1 cellular context compared by ENCODE assay signal in the genomic region with DNA sequence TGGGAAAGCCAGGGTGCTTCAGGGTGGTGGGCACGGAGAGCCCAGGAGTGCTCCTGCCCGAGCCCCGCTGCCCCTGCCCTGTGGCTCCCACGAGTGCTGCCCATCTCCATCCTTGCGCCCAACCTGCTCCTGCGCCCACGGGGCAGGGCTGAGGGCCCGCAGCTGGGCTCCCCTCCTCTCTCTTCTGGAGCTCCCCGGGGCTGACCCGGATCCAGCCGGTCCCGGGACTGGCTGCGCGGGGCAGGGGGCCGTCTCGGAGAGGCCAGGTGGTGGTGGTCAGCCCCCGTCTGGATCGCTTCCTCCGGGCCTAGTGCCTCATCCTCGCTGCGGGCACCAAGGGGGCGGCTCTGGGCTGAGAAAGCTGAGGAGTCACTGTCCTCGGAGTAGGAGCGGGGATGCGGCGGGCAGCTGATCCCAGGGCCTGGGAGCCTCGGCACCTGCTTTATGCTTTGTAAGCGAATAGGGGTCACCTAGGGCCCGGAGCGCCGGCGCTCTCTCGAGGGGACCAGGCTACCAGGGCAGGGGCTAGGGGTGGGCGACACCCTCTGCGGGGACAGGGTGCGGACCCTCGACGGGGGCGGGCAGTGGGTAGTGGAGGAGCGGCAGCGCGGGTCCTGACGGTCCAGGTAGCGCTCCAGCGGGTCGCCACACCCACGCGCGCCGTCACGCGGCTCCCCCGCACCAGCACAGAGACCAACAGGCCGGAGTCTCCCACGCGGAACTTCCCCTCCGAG.
TF ChIP-seq lines count a peak whose summit lies in the region.

No MANE protein-coding gene starts in this region.

TF ChIP-seq in K562, 482 proteins besides CTCF, POLR2A, EP300 and RAD21:
- TF ChIP-seq, protein P1, sequence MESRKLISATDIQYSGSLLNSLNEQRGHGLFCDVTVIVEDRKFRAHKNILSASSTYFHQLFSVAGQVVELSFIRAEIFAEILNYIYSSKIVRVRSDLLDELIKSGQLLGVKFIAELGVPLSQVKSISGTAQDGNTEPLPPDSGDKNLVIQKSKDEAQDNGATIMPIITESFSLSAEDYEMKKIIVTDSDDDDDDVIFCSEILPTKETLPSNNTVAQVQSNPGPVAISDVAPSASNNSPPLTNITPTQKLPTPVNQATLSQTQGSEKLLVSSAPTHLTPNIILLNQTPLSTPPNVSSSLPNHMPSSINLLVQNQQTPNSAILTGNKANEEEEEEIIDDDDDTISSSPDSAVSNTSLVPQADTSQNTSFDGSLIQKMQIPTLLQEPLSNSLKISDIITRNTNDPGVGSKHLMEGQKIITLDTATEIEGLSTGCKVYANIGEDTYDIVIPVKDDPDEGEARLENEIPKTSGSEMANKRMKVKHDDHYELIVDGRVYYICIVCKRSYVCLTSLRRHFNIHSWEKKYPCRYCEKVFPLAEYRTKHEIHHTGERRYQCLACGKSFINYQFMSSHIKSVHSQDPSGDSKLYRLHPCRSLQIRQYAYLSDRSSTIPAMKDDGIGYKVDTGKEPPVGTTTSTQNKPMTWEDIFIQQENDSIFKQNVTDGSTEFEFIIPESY (CRISPR knock-in tag; IDR thresholded peaks at IDR 0.05), result peak; percentile 75
TF ChIP-seq in K562: peak in this region for 1; not testable (repeated sequence) for 481.
